In genomic region chr9:129823163-129823933, GRCh38 we compare ENCODE assay signal across 7 cellular contexts. TPM values are rescaled to one million over a fixed set of nuclear protein-coding genes. Genes with fewer than 3 reads are reported as not detected.
DNase-seq lines count a peak whose midpoint lies in the region; TF ChIP-seq lines count a peak whose summit lies in the region.

No MANE protein-coding gene starts in this region.

- POLR2A ChIA-PET in activated CD4-positive, alpha-beta memory T cell treated with anti-CD3 and anti-CD28 coated beads for 36 hours (lab: Charles Lee): interaction anchor here (1.0 kb wide), 1 partner anchor 20 kb away, joined by 4 read pairs; the partner anchor contains the start of gene TOR1B

- no peaks in the 10 kb centered on the region for H3K9me3 Mint-ChIP-seq in activated CD4-positive, alpha-beta memory T cell treated with anti-CD3 and anti-CD28 coated beads for 36 hours
- H3K9me3 Mint-ChIP-seq in osteocyte (ENCODE audit: unreplicated experiment): no peaks in the 10 kb centered on the region

- H3K4me3 ChIP-seq in GM12864 (ENCODE audit: low read depth, low read length): peak overlapping the region; percentile 76
- H3K4me3 ChIP-seq in HL-60 (replicated peaks; ENCODE audit: insufficient read depth, low read length): peak overlapping the region; percentile 67

- peaks cover 25% of the 10 kb centered on the region for H3K36me3 Mint-ChIP-seq in activated CD4-positive, alpha-beta memory T cell treated with anti-CD3 and anti-CD28 coated beads for 36 hours
- H3K36me3 Mint-ChIP-seq in osteocyte (ENCODE audit: unreplicated experiment): peaks cover 27% of the 10 kb centered on the region

- H3K4me3 Mint-ChIP-seq in activated CD4-positive, alpha-beta memory T cell treated with anti-CD3 and anti-CD28 coated beads for 36 hours: peak overlapping the region; percentile 81
- peak overlapping the region; percentile 79 for H3K4me3 Mint-ChIP-seq in osteocyte (ENCODE audit: unreplicated experiment)

- H3K27me3 Mint-ChIP-seq in activated CD4-positive, alpha-beta memory T cell treated with anti-CD3 and anti-CD28 coated beads for 36 hours: no peaks in the 10 kb centered on the region
- H3K27me3 Mint-ChIP-seq in osteocyte (ENCODE audit: unreplicated experiment): no peaks in the 10 kb centered on the region

- DNase-seq in GM12864 (ENCODE audit: low read depth) (no peak), HL-60 (ENCODE audit: low read depth in 1 of 2, low spot score in 1 of 2) (peak in 1 of 2 experiments; percentile 67), foreskin melanocyte (peak; percentile 13), osteocyte (ENCODE audit: extremely low spot score, unreplicated experiment) (no peak), NCI-H510A treated with DMSO at 0.1 percent for 48 hours (lab: John Stamatoyannopoulos, UW) (no peak)
- DNase-seq in activated CD4-positive, alpha-beta memory T cell treated with anti-CD3 and anti-CD28 coated beads for 36 hours: peak; percentile 45
- no peak for DNase-seq in effector CD8-positive, alpha-beta T cell (lab: John Stamatoyannopoulos, UW)

- H3K27ac ChIP-seq in HL-60 (replicated peaks): peak overlapping the region; percentile 95

- H3K27me3 ChIP-seq in HL-60 (ENCODE audit: insufficient read depth, poor library complexity, severe bottlenecking): no peaks in the 10 kb centered on the region

- peaks cover 13% of the 10 kb centered on the region for H3K4me1 Mint-ChIP-seq in activated CD4-positive, alpha-beta memory T cell treated with anti-CD3 and anti-CD28 coated beads for 36 hours (ENCODE audit: low read depth)
- H3K4me1 Mint-ChIP-seq in osteocyte (ENCODE audit: unreplicated experiment): peaks cover 9% of the 10 kb centered on the region

- no peak for TF ChIP-seq CTCF in GM12864 (IDR thresholded peaks at IDR 0.05; ENCODE audit: low read depth, low read length, missing control alignments)
- no peak for TF ChIP-seq CTCF in HL-60 (IDR thresholded peaks at IDR 0.05; ENCODE audit: insufficient read depth, low read length)
- TF ChIP-seq CTCF in osteocyte (IDR thresholded peaks at IDR 0.05): no peak

- H3K27ac Mint-ChIP-seq in activated CD4-positive, alpha-beta memory T cell treated with anti-CD3 and anti-CD28 coated beads for 36 hours: peak overlapping the region; percentile 80
- peak overlapping the region; percentile 72 for H3K27ac Mint-ChIP-seq in osteocyte (ENCODE audit: unreplicated experiment)

- intact Hi-C loops in activated CD4-positive, alpha-beta memory T cell treated with anti-CD3 and anti-CD28 coated beads for 36 hours (cut with micrococcal nuclease): loop anchor here (5.0 to 10.0 kb wide), 2 partner anchors 39 to 891 kb away; no protein-coding TSS in a partner anchor

- CTCF ChIA-PET in activated CD4-positive, alpha-beta memory T cell treated with anti-CD3 and anti-CD28 coated beads for 36 hours (lab: Charles Lee): no interaction called here

RNA-seq across cellular contexts. Expression of gene TOR1A, which starts 0.6 kb away (rescaled TPM):
- 10 to 100 TPM; 38.5 to 41.6 TPM for total RNA-seq in activated CD4-positive, alpha-beta memory T cell treated with anti-CD3 and anti-CD28 coated beads for 36 hours
- total RNA-seq in osteocyte: 46.1 and 51.3 TPM in 2 replicates

RNA-seq across cellular contexts. Expression of gene C9orf78, which starts 11.7 kb away (rescaled TPM):
- total RNA-seq in activated CD4-positive, alpha-beta memory T cell treated with anti-CD3 and anti-CD28 coated beads for 36 hours: 10 to 100 TPM; 43.6 to 47.0 TPM
- total RNA-seq in osteocyte: 38.9 and 45.9 TPM in 2 replicates

RNA-seq across cellular contexts. Expression of gene USP20, which starts 11.9 kb away (rescaled TPM):
- total RNA-seq in activated CD4-positive, alpha-beta memory T cell treated with anti-CD3 and anti-CD28 coated beads for 36 hours: 10 to 100 TPM; 51.6 to 55.3 TPM
- total RNA-seq in osteocyte: 31.2 and 32.6 TPM in 2 replicates

RNA-seq across cellular contexts. Expression of gene TOR1B, which starts 20.4 kb away (rescaled TPM):
- 10 to 100 TPM; 20.6 to 23.0 TPM for total RNA-seq in activated CD4-positive, alpha-beta memory T cell treated with anti-CD3 and anti-CD28 coated beads for 36 hours
- 32.1 and 32.7 TPM in 2 replicates for total RNA-seq in osteocyte

Comparison
In these comparisons a context has a peak if more than half of its experiments do, and no peak if none do; other contexts are left out.
1. DNase-seq: peak in activated CD4-positive, alpha-beta memory T cell treated with anti-CD3 and anti-CD28 coated beads for 36 hours (single experiment) and foreskin melanocyte (single experiment); none in GM12864 (single experiment), osteocyte (single experiment), NCI-H510A treated with DMSO at 0.1 percent for 48 hours (single experiment) and effector CD8-positive, alpha-beta T cell (single experiment).